ENCODE assay signal across 9 cellular contexts in genomic region chr7:137337902-137338301, GRCh38. TPM values are rescaled to one million over a fixed set of nuclear protein-coding genes. Genes with fewer than 3 reads are reported as not detected.
DNase-seq lines count a peak whose midpoint lies in the region; TF ChIP-seq lines count a peak whose summit lies in the region.
"Had no signal": no experiment of that assay in that cellular context is flagged by ENCODE, and none has a peak within 500 bp of the region (broad histone marks: within the 10 kb centered on the region; RNA-seq: fewer than 3 reads in every experiment).

No MANE protein-coding gene starts in this region.

- H3K4me3 Mint-ChIP-seq in osteocyte (ENCODE audit: unreplicated experiment), result no peak overlapping the region
- H3K4me3 Mint-ChIP-seq in T-helper 2 cell treated with Interferon-gamma antibody and Interleukin-4, amounts not matched to agents 5 μg/mL and 100 μg/mL, for 36 hours, result no peak overlapping the region

- H3K36me3 Mint-ChIP-seq in osteocyte (ENCODE audit: unreplicated experiment), result peaks cover 6% of the 10 kb centered on the region
- H3K36me3 Mint-ChIP-seq in T-helper 2 cell treated with Interferon-gamma antibody and Interleukin-4, amounts not matched to agents 5 μg/mL and 100 μg/mL, for 36 hours (ENCODE audit: low read depth), result no peaks in the 10 kb centered on the region

- H2AFZ ChIP-seq in Loucy (ENCODE audit: low read length), result no peak overlapping the region

- no peaks in the 10 kb centered on the region for H3K36me3 ChIP-seq in Loucy (ENCODE audit: insufficient read depth, low read length)
- no peaks in the 10 kb centered on the region for H3K36me3 ChIP-seq in brain microvascular endothelial cell (replicated peaks)

- in situ Hi-C loops in brain microvascular endothelial cell (cut with HindIII; ENCODE audit: low pct_ligation_motif_present, low sequenced_read_pairs), result no loop called here

- H3K79me2 ChIP-seq in Loucy (ENCODE audit: insufficient read depth, low read length), result no peaks in the 10 kb centered on the region

- no peaks in the 10 kb centered on the region for H3K4me1 ChIP-seq in Loucy (ENCODE audit: insufficient read depth, low read length, poor library complexity, severe bottlenecking)

- no peaks in the 10 kb centered on the region for H3F3A ChIP-seq in Loucy (ENCODE audit: low read depth)

- H3K27ac Mint-ChIP-seq in osteocyte (ENCODE audit: unreplicated experiment), result peak overlapping the region; percentile 19
- H3K27ac Mint-ChIP-seq in T-helper 2 cell treated with Interferon-gamma antibody and Interleukin-4, amounts not matched to agents 5 μg/mL and 100 μg/mL, for 36 hours, result no peak overlapping the region

- DNase-seq in DMS53 (lab: John Stamatoyannopoulos, UW) (peak; percentile 42), DMS53 treated with DMSO at 0.1 percent for 48 hours (lab: John Stamatoyannopoulos, UW; ENCODE audit: unreplicated experiment) (no peak), brain microvascular endothelial cell (no peak), osteocyte (ENCODE audit: extremely low spot score, unreplicated experiment) (no peak), islet precursor cell (no peak)
- DNase-seq in T-helper 2 cell treated with Interferon-gamma antibody and Interleukin-4, amounts not matched to agents 5 μg/mL and 100 μg/mL, for 36 hours (ENCODE audit: low spot score), result no peak
- no peak for DNase-seq in stimulated activated CD4-positive, alpha-beta T cell treated with anti-CD3 and anti-CD28 coated beads, Interleukin-2, amount 100 ng/mL, for 24 hours
- DNase-seq: stimulated activated CD4-positive, alpha-beta T cell treated with anti-CD3 and anti-CD28 coated beads, Interleukin-12 subunit alpha, Interleukin-12 subunit beta, amount 100 ng/mL, for 4 hours had no signal

- H3K4me1 Mint-ChIP-seq in osteocyte (ENCODE audit: unreplicated experiment), result peaks cover 41% of the 10 kb centered on the region
- H3K4me1 Mint-ChIP-seq in T-helper 2 cell treated with Interferon-gamma antibody and Interleukin-4, amounts not matched to agents 5 μg/mL and 100 μg/mL, for 36 hours (ENCODE audit: low read depth), result no peaks in the 10 kb centered on the region

- H3K9me2 ChIP-seq in Loucy (replicated peaks; ENCODE audit: low read depth, low read length), result no peaks in the 10 kb centered on the region

- H3K4me2 ChIP-seq in Loucy (ENCODE audit: low read depth, low read length, poor library complexity, severe bottlenecking), result no peak overlapping the region

- H3K9ac ChIP-seq in Loucy (ENCODE audit: low read depth, low read length, poor library complexity, severe bottlenecking), result no peak overlapping the region

- no peaks in the 10 kb centered on the region for H4K20me1 ChIP-seq in Loucy (ENCODE audit: insufficient read depth, low read length, poor library complexity, severe bottlenecking)

- no peaks in the 10 kb centered on the region for H3K9me3 ChIP-seq in Loucy (ENCODE audit: insufficient read depth, low read depth, low read length)

- no peak overlapping the region for H3K27ac ChIP-seq in brain microvascular endothelial cell

- no peaks in the 10 kb centered on the region for H3K27me3 Mint-ChIP-seq in osteocyte (ENCODE audit: unreplicated experiment)
- H3K27me3 Mint-ChIP-seq in T-helper 2 cell treated with Interferon-gamma antibody and Interleukin-4, amounts not matched to agents 5 μg/mL and 100 μg/mL, for 36 hours (ENCODE audit: low read depth), result peaks cover 1% of the 10 kb centered on the region

- H3K27me3 ChIP-seq in Loucy (ENCODE audit: insufficient read depth, low read length, poor library complexity, severe bottlenecking) (no peaks in the 10 kb centered on the region), brain microvascular endothelial cell (replicated peaks) (no peaks in the 10 kb centered on the region)

- TF ChIP-seq CTCF in Loucy (conservative IDR thresholded peaks at IDR 0.05; ENCODE audit: low read length) (0 out of 2 replicates have a peak, but pooled peaks have one; percentile 16), brain microvascular endothelial cell (IDR thresholded peaks at IDR 0.05; ENCODE audit: low read depth, low read length, missing control alignments) (peak; percentile 39), osteocyte (IDR thresholded peaks at IDR 0.05) (peak; percentile 35)

- no peak overlapping the region for H3K4me3 ChIP-seq in Loucy (ENCODE audit: low read length, poor library complexity, severe bottlenecking)
- no peak overlapping the region for H3K4me3 ChIP-seq in brain microvascular endothelial cell (ENCODE audit: low read depth, low read length)

- H3K9me3 Mint-ChIP-seq in osteocyte (ENCODE audit: unreplicated experiment), result no peaks in the 10 kb centered on the region
- no peaks in the 10 kb centered on the region for H3K9me3 Mint-ChIP-seq in T-helper 2 cell treated with Interferon-gamma antibody and Interleukin-4, amounts not matched to agents 5 μg/mL and 100 μg/mL, for 36 hours

RNA-seq across cellular contexts. Expression of gene PTN, which starts 5.6 kb away (rescaled TPM):
- total RNA-seq in osteocyte, result 77.8 and 83.0 TPM in 2 replicates
